In the genomic region with DNA sequence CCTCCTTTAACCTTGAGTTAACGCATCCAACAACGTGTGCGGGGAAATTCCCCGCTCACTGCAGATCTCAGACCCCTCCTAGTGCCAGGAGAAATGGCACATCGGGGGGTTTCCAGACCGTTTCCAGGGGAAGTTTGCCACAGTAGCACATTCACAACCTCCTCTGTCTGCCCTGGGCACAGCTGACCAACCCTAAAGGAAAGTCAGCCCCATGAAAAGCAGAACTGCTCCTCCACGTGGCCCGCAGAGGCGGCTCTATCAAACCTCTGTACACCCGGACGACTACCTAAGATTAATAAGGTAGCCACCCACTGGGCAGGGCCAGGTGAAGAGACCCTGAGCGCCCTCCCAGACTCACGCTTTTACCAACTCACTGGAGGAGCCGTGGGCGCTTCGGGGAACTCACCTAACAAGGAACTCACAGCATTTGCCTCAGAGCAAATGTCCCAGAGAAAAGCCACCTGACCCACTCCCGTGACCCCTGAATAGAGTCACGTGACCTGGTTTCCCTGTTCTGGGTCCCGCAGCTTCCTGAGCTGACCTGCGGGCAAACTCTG, we compare ENCODE assay signal across 9 cellular contexts. TPM values are rescaled to one million over a fixed set of nuclear protein-coding genes. Genes with fewer than 3 reads are reported as not detected.
DNase-seq lines count a peak whose midpoint lies in the region; ATAC-seq and FAIRE-seq lines count a peak whose summit lies in the region.
"Had no signal": no experiment of that assay in that cellular context is flagged by ENCODE, and none has a peak within 500 bp of the region (broad histone marks: within the 10 kb centered on the region; RNA-seq: fewer than 3 reads in every experiment).

No MANE protein-coding gene starts in this region.

- H3K4me3 ChIP-seq in effector memory CD4-positive, alpha-beta T cell (ENCODE audit: insufficient read depth, low read depth, low read length, poor library complexity, severe bottlenecking): peak overlapping the region; percentile 37
- H3K4me3 ChIP-seq in skin epidermis: peak overlapping the region; percentile 4 to 27 (median 14)
- no peak overlapping the region for H3K4me3 ChIP-seq in HAP-1
- H3K4me3 ChIP-seq: ovary had no signal

- intact Hi-C loops in activated CD4-positive, alpha-beta T cell treated with anti-CD3 and anti-CD28 coated beads for 36 hours (cut with DNase I, micrococcal nuclease): loop anchor here (1.0 to 5.0 kb wide), 4 partner anchors 20 to 313 kb away; partner anchors contain the start of genes CDS2 (in 1 of the 2) and SLC23A2 (in 1 of the 2)

- H3K9me3 ChIP-seq in effector memory CD4-positive, alpha-beta T cell (ENCODE audit: control insufficient read depth, low read length): no peaks in the 10 kb centered on the region
- no peaks in the 10 kb centered on the region for H3K9me3 ChIP-seq in HAP-1
- H3K9me3 ChIP-seq: ovary had no signal

- peaks cover 72% of the 10 kb centered on the region for H3K4me1 Mint-ChIP-seq in activated CD4-positive, alpha-beta T cell treated with anti-CD3 and anti-CD28 coated beads for 36 hours

- POLR2A ChIA-PET in activated CD4-positive, alpha-beta T cell treated with anti-CD3 and anti-CD28 coated beads for 36 hours (lab: Charles Lee): interaction anchor here (0.7 to 1.7 kb wide), 6 partner anchors 13 to 312 kb away, joined by 3 to 13 read pairs (median 4); partner anchors contain the start of gene CDS2

- DNase-seq in GM19239 (ENCODE audit: insufficient read length, low spot score) (no peak), HAP-1 (ENCODE audit: low spot score in 2 of 2) (no peak), GM19240 (ENCODE audit: insufficient read length, low spot score) (no peak), NCI-H2196 treated with DMSO at 0.1 percent for 48 hours (lab: John Stamatoyannopoulos, UW; ENCODE audit: unreplicated experiment) (no peak)
- DNase-seq in activated CD4-positive, alpha-beta T cell treated with anti-CD3 and anti-CD28 coated beads for 36 hours: peak; percentile 81
- DNase-seq in effector memory CD4-positive, alpha-beta T cell: peak; percentile 78 to 83 (median 81)

- H3K27ac Mint-ChIP-seq in activated CD4-positive, alpha-beta T cell treated with anti-CD3 and anti-CD28 coated beads for 36 hours: peak overlapping the region; percentile 100

- peaks cover 55% of the 10 kb centered on the region for H3K36me3 Mint-ChIP-seq in activated CD4-positive, alpha-beta T cell treated with anti-CD3 and anti-CD28 coated beads for 36 hours (ENCODE audit: low read depth)

- peak overlapping the region; percentile 96 for H3K4me3 Mint-ChIP-seq in activated CD4-positive, alpha-beta T cell treated with anti-CD3 and anti-CD28 coated beads for 36 hours

- peak; percentile 99 for FAIRE-seq in GM19239 (lab: Jason Lieb, UNC)

- H3K36me3 ChIP-seq in effector memory CD4-positive, alpha-beta T cell (ENCODE audit: control insufficient read depth, insufficient read depth, low read length): no peaks in the 10 kb centered on the region
- no peaks in the 10 kb centered on the region for H3K36me3 ChIP-seq in HAP-1 (replicated peaks)
- H3K36me3 ChIP-seq: ovary had no signal

- peaks cover 55% of the 10 kb centered on the region for H3K4me1 ChIP-seq in effector memory CD4-positive, alpha-beta T cell (ENCODE audit: control insufficient read depth, insufficient read depth, low read length, poor library complexity, severe bottlenecking)
- no peaks in the 10 kb centered on the region for H3K4me1 ChIP-seq in HAP-1

- peak overlapping the region; percentile 99 for H3K27ac ChIP-seq in effector memory CD4-positive, alpha-beta T cell (ENCODE audit: insufficient read depth, low read length, poor library complexity, severe bottlenecking)
- H3K27ac ChIP-seq in skin epidermis: peak overlapping the region; percentile 32 to 98 (median 86)

- CTCF ChIA-PET in activated CD4-positive, alpha-beta T cell treated with anti-CD3 and anti-CD28 coated beads for 36 hours (lab: Charles Lee): interaction anchor here (1.0 to 4.3 kb wide), 7 partner anchors 8 to 144 kb away, joined by 3 to 17 read pairs (median 5); no protein-coding TSS in a partner anchor

- H3K9me3 Mint-ChIP-seq in activated CD4-positive, alpha-beta T cell treated with anti-CD3 and anti-CD28 coated beads for 36 hours (ENCODE audit: low read depth): no peaks in the 10 kb centered on the region

- H3K27me3 ChIP-seq in effector memory CD4-positive, alpha-beta T cell (replicated peaks; ENCODE audit: control insufficient read depth, insufficient read depth, low read length, poor library complexity, severe bottlenecking): no peaks in the 10 kb centered on the region
- no peaks in the 10 kb centered on the region for H3K27me3 ChIP-seq in HAP-1 (ENCODE audit: low read depth)
- H3K27me3 ChIP-seq: ovary had no signal

- ATAC-seq in HG03139 (IDR thresholded peaks at IDR 0.05; ENCODE audit: unreplicated experiment): peak; percentile 38
- peak; percentile 50 for ATAC-seq in activated CD4-positive, alpha-beta T cell treated with anti-CD3 and anti-CD28 coated beads for 36 hours

- no peaks in the 10 kb centered on the region for H3K27me3 Mint-ChIP-seq in activated CD4-positive, alpha-beta T cell treated with anti-CD3 and anti-CD28 coated beads for 36 hours

- in situ Hi-C loops in HAP-1 (cut with MboI; ENCODE audit: low sequenced_read_pairs): no loop called here

RNA-seq across cellular contexts. Expression of gene RASSF2, which starts 8.6 kb away (rescaled TPM):
- 10 to 100 TPM; 49.1 to 53.7 TPM for total RNA-seq in activated CD4-positive, alpha-beta T cell treated with anti-CD3 and anti-CD28 coated beads for 36 hours

Comparison
In these comparisons a context has a peak if more than half of its experiments do, and no peak if none do; other contexts are left out.
1. DNase-seq: peak in activated CD4-positive, alpha-beta T cell treated with anti-CD3 and anti-CD28 coated beads for 36 hours (single experiment) and effector memory CD4-positive, alpha-beta T cell (3 of 3); none in GM19239 (single experiment), HAP-1 (0 of 2), GM19240 (single experiment) and NCI-H2196 treated with DMSO at 0.1 percent for 48 hours (single experiment).